22 cellular contexts compared by ENCODE assay signal in genomic region chr17:76276069-76276431, GRCh38. TPM values are rescaled to one million over a fixed set of nuclear protein-coding genes. Genes with fewer than 3 reads are reported as not detected.
DNase-seq lines count a peak whose midpoint lies in the region; ATAC-seq and TF ChIP-seq lines count a peak whose summit lies in the region.
"Had no signal": no experiment of that assay in that cellular context is flagged by ENCODE, and none has a peak within 500 bp of the region (broad histone marks: within the 10 kb centered on the region; RNA-seq: fewer than 3 reads in every experiment).

No MANE protein-coding gene starts in this region.

- peaks cover 8% of the 10 kb centered on the region for H3K4me1 Mint-ChIP-seq in Calu3 (ENCODE audit: low read depth, unreplicated experiment)
- peaks cover 62% of the 10 kb centered on the region for H3K4me1 Mint-ChIP-seq in activated B cell treated with CpG ODN at 0.5 μM for 24 hours
- peaks cover 33% of the 10 kb centered on the region for H3K4me1 Mint-ChIP-seq in memory B cell

- H4K20me1 ChIP-seq in BLaER1, result peaks cover 20% of the 10 kb centered on the region

- no peaks in the 10 kb centered on the region for H3K27me3 Mint-ChIP-seq in Calu3 (ENCODE audit: unreplicated experiment)
- no peaks in the 10 kb centered on the region for H3K27me3 Mint-ChIP-seq in activated B cell treated with CpG ODN at 0.5 μM for 24 hours
- H3K27me3 Mint-ChIP-seq in memory B cell, result no peaks in the 10 kb centered on the region
- H3K27me3 Mint-ChIP-seq: T-cell had no signal

- intact Hi-C loops in Calu3 (cut with micrococcal nuclease; ENCODE audit: unreplicated experiment) (loop anchor here (5.0 kb wide), 1 partner anchor 39 kb away; no protein-coding TSS in a partner anchor), activated B cell treated with CpG ODN at 0.5 μM for 24 hours (cut with micrococcal nuclease) (loop anchor here (1.0 to 10.0 kb wide), 3 partner anchors 12 to 371 kb away; partner anchors contain the start of genes FOXJ1 and MRPL38)

- H3K4me1 ChIP-seq in BLaER1 (peaks cover 56% of the 10 kb centered on the region), foreskin keratinocyte (peaks cover 4% of the 10 kb centered on the region)

- H3K4me2 ChIP-seq in BLaER1, result peak overlapping the region; percentile 6; the same call in 1 of the 2 replicates

- H3K27me3 ChIP-seq in BLaER1, result no peaks in the 10 kb centered on the region
- no peaks in the 10 kb centered on the region for H3K27me3 ChIP-seq in foreskin keratinocyte
- H3K27me3 ChIP-seq: right atrium auricular region had no signal

- H3K9me3 Mint-ChIP-seq in Calu3 (ENCODE audit: low read depth, unreplicated experiment), result no peaks in the 10 kb centered on the region
- no peaks in the 10 kb centered on the region for H3K9me3 Mint-ChIP-seq in activated B cell treated with CpG ODN at 0.5 μM for 24 hours
- H3K9me3 Mint-ChIP-seq in memory B cell, result no peaks in the 10 kb centered on the region
- H3K9me3 Mint-ChIP-seq: activated T-helper 2 cell treated with anti-CD3 and anti-CD28 coated beads, Interferon-gamma antibody, Interleukin-2, Interleukin-4, amounts not matched to agents 10 μg/mL and 5 μg/mL and 100 μg/mL, durations not matched to agents 14 hours and 24 hours and 36 hours; dendritic cell treated with granulocyte-macrophage colony-stimulating factor and Interleukin-4, amounts not matched to agents 40 ng/mL and 50 ng/mL, for 4 days; immature natural killer cell; T-cell had no signal

- TF ChIP-seq CTCF in Calu3 (IDR thresholded peaks at IDR 0.05; ENCODE audit: unreplicated experiment) (no peak), activated B cell treated with CpG ODN at 0.5 μM for 24 hours (IDR thresholded peaks at IDR 0.05) (no peak), foreskin keratinocyte (conservative IDR thresholded peaks at IDR 0.05) (no peak)

- H3K9me3 ChIP-seq in BLaER1, result no peaks in the 10 kb centered on the region
- H3K9me3 ChIP-seq: right atrium auricular region had no signal

- no peak overlapping the region for H3K9ac ChIP-seq in BLaER1

- CTCF ChIA-PET in Calu3 (lab: Charles Lee), result interaction anchor here (0.6 kb wide), 1 partner anchor 169 kb away, joined by 5 read pairs; no protein-coding TSS in a partner anchor
- CTCF ChIA-PET in activated B cell treated with CpG ODN at 0.5 μM for 24 hours (lab: Charles Lee), result interaction anchor here (0.6 to 3.8 kb wide), 6 partner anchors 26 to 154 kb away, joined by 3 to 22 read pairs (median 4); no protein-coding TSS in a partner anchor

- BruUV-seq in Calu3 (replicated peaks; lab: Mats Ljungman, UMichigan), result no TSS peak

- POLR2A ChIA-PET in activated B cell treated with CpG ODN at 0.5 μM for 24 hours (lab: Charles Lee), result interaction anchor here (0.5 to 17.7 kb wide), 18 partner anchors 12 to 1264 kb away, joined by 3 to 481 read pairs (median 4); partner anchors contain the start of genes EXOC7, MRPL38, MRPL58 and UBALD2

- H3K36me3 Mint-ChIP-seq in Calu3 (ENCODE audit: insufficient read depth, unreplicated experiment) (peaks cover 40% of the 10 kb centered on the region), activated B cell treated with CpG ODN at 0.5 μM for 24 hours (ENCODE audit: low read depth) (peaks cover 2% of the 10 kb centered on the region), memory B cell (no peaks in the 10 kb centered on the region)
- H3K36me3 Mint-ChIP-seq: immature natural killer cell, T-cell had no signal

- H3K27ac ChIP-seq in BLaER1 (no peak overlapping the region), foreskin keratinocyte (no peak overlapping the region)
- H3K27ac ChIP-seq: right atrium auricular region had no signal

- H3K4me3 Mint-ChIP-seq in Calu3 (ENCODE audit: low read depth, unreplicated experiment), result no peak overlapping the region
- H3K4me3 Mint-ChIP-seq in activated B cell treated with CpG ODN at 0.5 μM for 24 hours, result peak overlapping the region; percentile 54
- no peak overlapping the region for H3K4me3 Mint-ChIP-seq in memory B cell
- H3K4me3 Mint-ChIP-seq: dendritic cell treated with granulocyte-macrophage colony-stimulating factor and Interleukin-4, amounts not matched to agents 40 ng/mL and 50 ng/mL, for 4 days; immature natural killer cell; T-cell had no signal

- peaks cover 4% of the 10 kb centered on the region; the same call in 1 of the 2 replicates for H3K36me3 ChIP-seq in BLaER1
- H3K36me3 ChIP-seq: right atrium auricular region had no signal

- ATAC-seq in activated B cell treated with CpG ODN at 0.5 μM for 24 hours (ENCODE audit: low read depth) (peak; percentile 35), memory B cell (ENCODE audit: low read depth) (peak; percentile 56), foreskin keratinocyte (no peak), GM19035 (IDR thresholded peaks at IDR 0.05; ENCODE audit: unreplicated experiment) (no peak)
- ATAC-seq: activated CD4-positive, CD25-positive, alpha-beta regulatory T cell treated with anti-CD3 and anti-CD28 coated beads, Interleukin-2, amount 50 U/mL, for 24 hours; HCT116; Panc1; T-cell had no signal

- H3K27ac Mint-ChIP-seq in Calu3 (ENCODE audit: unreplicated experiment) (peak overlapping the region; percentile 19), activated B cell treated with CpG ODN at 0.5 μM for 24 hours (peak overlapping the region; percentile 94), memory B cell (peak overlapping the region; percentile 90)
- H3K27ac Mint-ChIP-seq: activated T-helper 2 cell treated with anti-CD3 and anti-CD28 coated beads, Interferon-gamma antibody, Interleukin-2, Interleukin-4, amounts not matched to agents 10 μg/mL and 5 μg/mL and 100 μg/mL, durations not matched to agents 14 hours and 24 hours and 36 hours; dendritic cell treated with granulocyte-macrophage colony-stimulating factor and Interleukin-4, amounts not matched to agents 40 ng/mL and 50 ng/mL, for 4 days had no signal

- H3K4me3 ChIP-seq in BLaER1, result no peak overlapping the region
- H3K4me3 ChIP-seq: right atrium auricular region had no signal

- no peak for DNase-seq in Calu3
- DNase-seq in activated B cell treated with CpG ODN at 0.5 μM for 24 hours, result peak; percentile 60
- peak in 1 of 2 donors; percentile 70 for DNase-seq in memory B cell (ENCODE audit: low spot score in 2 of 2)
- no peak for DNase-seq in foreskin keratinocyte
- no peak for DNase-seq in T-helper 9 cell
- no peak for DNase-seq in NCI-H2107 treated with DMSO at 0.1 percent for 48 hours (lab: John Stamatoyannopoulos, UW; ENCODE audit: unreplicated experiment)
- DNase-seq: AML-193; erythroblast; immature natural killer cell; MM.1S; NCI-H2029; NCI-H524 treated with DMSO at 0.1 percent for 48 hours; stimulated activated CD4-positive, alpha-beta T cell treated with anti-CD3 and anti-CD28 coated beads, Interleukin-2, amount 100 ng/mL, for 24 hours had no signal

RNA-seq across cellular contexts. Expression of gene UBALD2, which starts 10.9 kb away (rescaled TPM):
- 74.3 and 87.9 TPM in 2 replicates for total RNA-seq in Calu3 (2022)
- total RNA-seq in activated B cell treated with CpG ODN at 0.5 μM for 24 hours, result 144 and 152 TPM in 2 replicates
- 40.8 and 47.1 TPM in 2 replicates for total RNA-seq in foreskin keratinocyte
- 85.6 and 89.8 TPM in 2 replicates for polyA plus RNA-seq in foreskin keratinocyte

RNA-seq across cellular contexts. Expression of gene QRICH2, which starts 32.0 kb away (rescaled TPM):
- total RNA-seq in Calu3 (2022), result 3.0 and 3.9 TPM in 2 replicates
- 2.0 and 2.2 TPM in 2 replicates for total RNA-seq in activated B cell treated with CpG ODN at 0.5 μM for 24 hours
- 1.5 and 2.1 TPM in 2 replicates for total RNA-seq in foreskin keratinocyte
- 1.0 and 1.8 TPM in 2 replicates for polyA plus RNA-seq in foreskin keratinocyte

RNA-seq across cellular contexts. Expression of gene RNF157, which starts 35.8 kb away (rescaled TPM):
- 15.3 and 17.6 TPM in 2 replicates for total RNA-seq in Calu3 (2022)
- total RNA-seq in activated B cell treated with CpG ODN at 0.5 μM for 24 hours, result 3.1 and 3.5 TPM in 2 replicates
- total RNA-seq in foreskin keratinocyte, result not detected in 2 replicates
- 0.01 TPM in 1 of 2 replicates, not detected in the other for polyA plus RNA-seq in foreskin keratinocyte

Comparison
In these comparisons a context has a peak if more than half of its experiments do, and no peak if none do; other contexts are left out.
1. H3K27ac Mint-ChIP-seq: peak in every context shown above with its lines; median percentile 94 in activated B cell treated with CpG ODN at 0.5 μM for 24 hours; 90 in memory B cell; 19 in Calu3.
2. ATAC-seq: peak in activated B cell treated with CpG ODN at 0.5 μM for 24 hours (single experiment) and memory B cell (single experiment); none in foreskin keratinocyte (single experiment) and GM19035 (single experiment).